21 cellular contexts compared by ENCODE assay signal in the genomic region with DNA sequence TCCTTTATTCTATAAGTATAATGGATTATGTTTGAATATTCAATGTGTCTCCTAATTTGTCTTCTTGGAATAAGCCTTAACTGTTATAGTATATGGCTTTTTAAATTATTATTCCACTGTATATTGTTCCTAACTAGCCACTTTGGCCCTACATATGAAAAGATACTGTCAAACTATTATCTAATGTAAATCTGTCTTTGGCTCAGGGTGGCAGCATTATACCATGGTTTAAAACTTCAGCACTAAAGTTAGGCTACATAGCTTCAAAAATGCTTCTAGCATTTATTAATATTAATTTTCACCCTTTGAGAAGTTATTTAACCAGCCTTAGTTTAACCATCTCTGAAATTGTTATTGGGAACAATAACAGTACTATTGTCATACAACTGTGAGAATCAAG.
DNase-seq lines count a peak whose midpoint lies in the region; ATAC-seq and TF ChIP-seq lines count a peak whose summit lies in the region.
"Had no signal": no experiment of that assay in that cellular context is flagged by ENCODE, and none has a peak within 500 bp of the region (broad histone marks: within the 10 kb centered on the region; RNA-seq: fewer than 3 reads in every experiment).

No MANE protein-coding gene starts in this region.

- no peaks in the 10 kb centered on the region for H3K9me3 ChIP-seq in OCI-LY3 (ENCODE audit: insufficient read depth, low read length)
- no peaks in the 10 kb centered on the region for H3K9me3 ChIP-seq in sigmoid colon
- H3K9me3 ChIP-seq: ovary, SJCRH30 had no signal

- no peak overlapping the region for H4K8ac ChIP-seq in mesendoderm (ENCODE audit: low read depth, low read length)

- no peak overlapping the region for H3K4me3 Mint-ChIP-seq in activated CD8-positive, alpha-beta T cell treated with anti-CD3 and anti-CD28 coated beads, Interleukin-2, amount 10 ng/mL, durations not matched to agents 7 days and 5 days
- H3K4me3 Mint-ChIP-seq in activated CD4-positive, alpha-beta T cell treated with anti-CD3 and anti-CD28 coated beads, Interleukin-2, amount 10 ng/mL, durations not matched to agents 24 days and 14 days: no peak overlapping the region
- H3K4me3 Mint-ChIP-seq: effector memory CD8-positive, alpha-beta T cell; mesothelial cell of epicardium; stimulated activated naive B cell treated with anti-CD40 and anti-IgM and Interleukin-4, amounts not matched to agents 10 μg/mL and 1 μg/mL and 100 μg/mL, for 72 hours had no signal

- H3K79me1 ChIP-seq in mesendoderm (ENCODE audit: low read length): no peaks in the 10 kb centered on the region

- H3K4me1 ChIP-seq in OCI-LY3 (ENCODE audit: low read length) (no peaks in the 10 kb centered on the region), mesendoderm (ENCODE audit: control insufficient read depth, low read depth, low read length) (peaks cover 2% of the 10 kb centered on the region), sigmoid colon (no peaks in the 10 kb centered on the region)
- H3K4me1 ChIP-seq: SJCRH30 had no signal

- H2AK5ac ChIP-seq in mesendoderm (ENCODE audit: low read length): no peak overlapping the region

- H3K27ac ChIP-seq in OCI-LY3 (ENCODE audit: low read length): no peak overlapping the region
- no peak overlapping the region for H3K27ac ChIP-seq in mesendoderm (ENCODE audit: low read depth, low read length)
- H3K27ac ChIP-seq in sigmoid colon: no peak overlapping the region
- H3K27ac ChIP-seq: ovary, SJCRH30 had no signal

- ATAC-seq in activated CD8-positive, alpha-beta T cell treated with anti-CD3 and anti-CD28 coated beads, Interleukin-2, amount 10 ng/mL, durations not matched to agents 7 days and 5 days: no peak
- ATAC-seq: effector memory CD8-positive, alpha-beta T cell; stimulated activated naive B cell treated with anti-CD40 and anti-IgM and Interleukin-4, amounts not matched to agents 10 μg/mL and 1 μg/mL and 100 μg/mL, for 72 hours had no signal

- H3K79me2 ChIP-seq in OCI-LY3 (ENCODE audit: low read length) (no peaks in the 10 kb centered on the region), mesendoderm (ENCODE audit: control insufficient read depth, insufficient read depth, low read length) (no peaks in the 10 kb centered on the region)

- no peaks in the 10 kb centered on the region for H3K9me3 Mint-ChIP-seq in activated CD8-positive, alpha-beta T cell treated with anti-CD3 and anti-CD28 coated beads, Interleukin-2, amount 10 ng/mL, durations not matched to agents 7 days and 5 days (ENCODE audit: insufficient read depth)
- no peaks in the 10 kb centered on the region for H3K9me3 Mint-ChIP-seq in activated CD4-positive, alpha-beta T cell treated with anti-CD3 and anti-CD28 coated beads, Interleukin-2, amount 10 ng/mL, durations not matched to agents 24 days and 14 days
- H3K9me3 Mint-ChIP-seq: stimulated activated naive B cell treated with anti-CD40 and anti-IgM and Interleukin-4, amounts not matched to agents 10 μg/mL and 1 μg/mL and 100 μg/mL, for 72 hours had no signal

- H3K9ac ChIP-seq in OCI-LY3 (ENCODE audit: low read length) (no peak overlapping the region), mesendoderm (ENCODE audit: low read length) (no peak overlapping the region)

- intact Hi-C loops in activated CD4-positive, alpha-beta T cell treated with anti-CD3 and anti-CD28 coated beads, Interleukin-2, amount 10 ng/mL, durations not matched to agents 24 days and 14 days (cut with micrococcal nuclease): no loop called here
- intact Hi-C loops in sigmoid colon (cut with DNase I): no loop called here

- DNase-seq in ELR (ENCODE audit: low read depth): peak; percentile 26
- DNase-seq in dedifferentiated amniotic fluid mesenchymal stem cell (ENCODE audit: extremely low spot score): peak; percentile 43
- DNase-seq in mesendoderm: peak; percentile 32
- no peak for DNase-seq in activated CD8-positive, alpha-beta T cell treated with anti-CD3 and anti-CD28 coated beads, Interleukin-2, amount 10 ng/mL, durations not matched to agents 7 days and 5 days
- no peak for DNase-seq in ureter (ENCODE audit: low spot score)
- no peak for DNase-seq in activated CD4-positive, alpha-beta T cell treated with anti-CD3 and anti-CD28 coated beads, Interleukin-2, amount 10 ng/mL, durations not matched to agents 24 days and 14 days
- no peak for DNase-seq in sigmoid colon
- DNase-seq: activated CD4-positive, alpha-beta T cell treated with anti-CD3 and anti-CD28 coated beads for 4 hours; activated naive CD4-positive, alpha-beta T cell treated with anti-CD3 and anti-CD28 coated beads, Interleukin-2, amount 50 U/mL, for 16 hours; caudate nucleus; effector memory CD8-positive, alpha-beta T cell; GDM1; HCEC 1CT; NCI-H1105 treated with DMSO at 0.1 percent for 48 hours; ovary; SJCRH30; small intestine; stimulated activated naive B cell treated with anti-CD40 and anti-IgM and Interleukin-4, amounts not matched to agents 10 μg/mL and 1 μg/mL and 100 μg/mL, for 72 hours; T-helper 9 cell had no signal

- no peak overlapping the region for H3K18ac ChIP-seq in mesendoderm (ENCODE audit: low read length)

- H3K36me3 ChIP-seq in OCI-LY3 (replicated peaks; ENCODE audit: low read depth, low read length) (no peaks in the 10 kb centered on the region), mesendoderm (ENCODE audit: control insufficient read depth, insufficient read depth, low read length) (no peaks in the 10 kb centered on the region), sigmoid colon (no peaks in the 10 kb centered on the region)
- H3K36me3 ChIP-seq: ovary, SJCRH30 had no signal

- H3K27ac Mint-ChIP-seq in activated CD8-positive, alpha-beta T cell treated with anti-CD3 and anti-CD28 coated beads, Interleukin-2, amount 10 ng/mL, durations not matched to agents 7 days and 5 days: no peak overlapping the region
- H3K27ac Mint-ChIP-seq in activated CD4-positive, alpha-beta T cell treated with anti-CD3 and anti-CD28 coated beads, Interleukin-2, amount 10 ng/mL, durations not matched to agents 24 days and 14 days: no peak overlapping the region
- H3K27ac Mint-ChIP-seq: effector memory CD8-positive, alpha-beta T cell; stimulated activated naive B cell treated with anti-CD40 and anti-IgM and Interleukin-4, amounts not matched to agents 10 μg/mL and 1 μg/mL and 100 μg/mL, for 72 hours had no signal

- no peak overlapping the region for H2BK5ac ChIP-seq in mesendoderm (ENCODE audit: low read length)

- TF ChIP-seq POLR2A in sigmoid colon (IDR thresholded peaks at IDR 0.05): no peak

- TF ChIP-seq CTCF in OCI-LY3 (IDR thresholded peaks at IDR 0.05; ENCODE audit: low read depth, low read length): peak; percentile 26
- no peak for TF ChIP-seq CTCF in sigmoid colon (IDR thresholded peaks at IDR 0.05)

- no peaks in the 10 kb centered on the region for H3K36me3 Mint-ChIP-seq in activated CD8-positive, alpha-beta T cell treated with anti-CD3 and anti-CD28 coated beads, Interleukin-2, amount 10 ng/mL, durations not matched to agents 7 days and 5 days (ENCODE audit: low read depth)
- no peaks in the 10 kb centered on the region for H3K36me3 Mint-ChIP-seq in activated CD4-positive, alpha-beta T cell treated with anti-CD3 and anti-CD28 coated beads, Interleukin-2, amount 10 ng/mL, durations not matched to agents 24 days and 14 days (ENCODE audit: low read depth)
- H3K36me3 Mint-ChIP-seq: mesothelial cell of epicardium; stimulated activated naive B cell treated with anti-CD40 and anti-IgM and Interleukin-4, amounts not matched to agents 10 μg/mL and 1 μg/mL and 100 μg/mL, for 72 hours had no signal

- POLR2A ChIA-PET in activated CD8-positive, alpha-beta T cell treated with anti-CD3 and anti-CD28 coated beads, Interleukin-2, amount 10 ng/mL, durations not matched to agents 7 days and 5 days (lab: Charles Lee): no interaction called here

- no peak overlapping the region for H2BK15ac ChIP-seq in mesendoderm (replicated peaks; ENCODE audit: low read depth)

- H3K4me3 ChIP-seq in OCI-LY3 (ENCODE audit: low read length) (no peak overlapping the region), mesendoderm (ENCODE audit: low read length) (no peak overlapping the region), sigmoid colon (no peak overlapping the region)
- H3K4me3 ChIP-seq: ovary, SJCRH30 had no signal

- H3K27me3 ChIP-seq in OCI-LY3 (ENCODE audit: low read depth, low read length) (no peaks in the 10 kb centered on the region), mesendoderm (ENCODE audit: insufficient read depth, low read length, poor library complexity) (no peaks in the 10 kb centered on the region), sigmoid colon (no peaks in the 10 kb centered on the region)
- H3K27me3 ChIP-seq: ovary, SJCRH30 had no signal

- H3K4me2 ChIP-seq in OCI-LY3 (ENCODE audit: low read length) (no peak overlapping the region), mesendoderm (ENCODE audit: low read length) (no peak overlapping the region)

- no peak overlapping the region for H2AFZ ChIP-seq in OCI-LY3 (ENCODE audit: low read depth, low read length)

- H3K56ac ChIP-seq in mesendoderm (ENCODE audit: low read length): no peak overlapping the region

- no peak overlapping the region for H3K4ac ChIP-seq in mesendoderm (ENCODE audit: low read depth, low read length)

- no peak overlapping the region for H4K5ac ChIP-seq in mesendoderm (ENCODE audit: low read length)

- no peaks in the 10 kb centered on the region for H4K20me1 ChIP-seq in OCI-LY3 (ENCODE audit: insufficient read depth, low read length)

- TF ChIP-seq EP300 in sigmoid colon (IDR thresholded peaks at IDR 0.05): no peak

- H3K23ac ChIP-seq in mesendoderm (ENCODE audit: low read length): no peak overlapping the region

- CTCF ChIA-PET in activated CD8-positive, alpha-beta T cell treated with anti-CD3 and anti-CD28 coated beads, Interleukin-2, amount 10 ng/mL, durations not matched to agents 7 days and 5 days (lab: Charles Lee): no interaction called here

- no peak overlapping the region for H2BK120ac ChIP-seq in mesendoderm (ENCODE audit: low read depth, low read length)

- no peaks in the 10 kb centered on the region for H3K27me3 Mint-ChIP-seq in activated CD8-positive, alpha-beta T cell treated with anti-CD3 and anti-CD28 coated beads, Interleukin-2, amount 10 ng/mL, durations not matched to agents 7 days and 5 days (ENCODE audit: low read depth)
- no peaks in the 10 kb centered on the region for H3K27me3 Mint-ChIP-seq in activated CD4-positive, alpha-beta T cell treated with anti-CD3 and anti-CD28 coated beads, Interleukin-2, amount 10 ng/mL, durations not matched to agents 24 days and 14 days
- H3K27me3 Mint-ChIP-seq: effector memory CD8-positive, alpha-beta T cell; stimulated activated naive B cell treated with anti-CD40 and anti-IgM and Interleukin-4, amounts not matched to agents 10 μg/mL and 1 μg/mL and 100 μg/mL, for 72 hours had no signal

- no peaks in the 10 kb centered on the region for H3K4me1 Mint-ChIP-seq in activated CD8-positive, alpha-beta T cell treated with anti-CD3 and anti-CD28 coated beads, Interleukin-2, amount 10 ng/mL, durations not matched to agents 7 days and 5 days (ENCODE audit: low read depth)
- no peaks in the 10 kb centered on the region for H3K4me1 Mint-ChIP-seq in activated CD4-positive, alpha-beta T cell treated with anti-CD3 and anti-CD28 coated beads, Interleukin-2, amount 10 ng/mL, durations not matched to agents 24 days and 14 days
- H3K4me1 Mint-ChIP-seq: stimulated activated naive B cell treated with anti-CD40 and anti-IgM and Interleukin-4, amounts not matched to agents 10 μg/mL and 1 μg/mL and 100 μg/mL, for 72 hours had no signal

Comparison
In these comparisons a context has a peak if more than half of its experiments do, and no peak if none do; other contexts are left out.
1. DNase-seq: peak in ELR (single experiment), dedifferentiated amniotic fluid mesenchymal stem cell (single experiment) and mesendoderm (single experiment); none in activated CD8-positive, alpha-beta T cell treated with anti-CD3 and anti-CD28 coated beads, Interleukin-2, amount 10 ng/mL, durations not matched to agents 7 days and 5 days (single experiment), ureter (single experiment), activated CD4-positive, alpha-beta T cell treated with anti-CD3 and anti-CD28 coated beads, Interleukin-2, amount 10 ng/mL, durations not matched to agents 24 days and 14 days (single experiment) and sigmoid colon (single experiment).